In genomic region chr2:135246856-135247255, GRCh38 we compare ENCODE assay signal across 20 cellular contexts.
DNase-seq lines count a peak whose midpoint lies in the region; ATAC-seq and TF ChIP-seq lines count a peak whose summit lies in the region.
"Had no signal": no experiment of that assay in that cellular context is flagged by ENCODE, and none has a peak within 500 bp of the region (broad histone marks: within the 10 kb centered on the region; RNA-seq: fewer than 3 reads in every experiment).

No MANE protein-coding gene starts in this region.

- no peak for TF ChIP-seq RAD21 in HCT116 (IDR thresholded peaks at IDR 0.05; ENCODE audit: low read depth)

- H3K9me3 ChIP-seq in HCT116 (ENCODE audit: control insufficient read depth in 1 of 2, insufficient read depth in 1 of 2, low read depth in 1 of 2, low read length in 2 of 2), result no peaks in the 10 kb centered on the region
- H3K9me3 ChIP-seq in CD8-positive, alpha-beta memory T cell (ENCODE audit: low read length), result no peaks in the 10 kb centered on the region
- H3K9me3 ChIP-seq: A549, BE2C, HAP-1, SJSA1 had no signal

- H2AFZ ChIP-seq in HCT116 (ENCODE audit: low read depth, low read length, poor library complexity, severe bottlenecking), result no peak overlapping the region
- H2AFZ ChIP-seq: GM23248 had no signal

- peaks cover 7% of the 10 kb centered on the region for H3K36me3 Mint-ChIP-seq in activated CD4-positive, alpha-beta T cell treated with anti-CD3 and anti-CD28 coated beads, Interleukin-2, amount 10 ng/mL, durations not matched to agents 24 days and 14 days (ENCODE audit: low read depth)
- peaks cover 20% of the 10 kb centered on the region for H3K36me3 Mint-ChIP-seq in activated naive CD8-positive, alpha-beta T cell treated with anti-CD3 and anti-CD28 coated beads, Interleukin-2, amount 50 U/mL, for 24 hours (ENCODE audit: low read depth)
- peaks cover 2 to 32% (median 14%) of the 10 kb centered on the region in 3 donors for H3K36me3 Mint-ChIP-seq in CD8-positive, alpha-beta memory T cell

- peak overlapping the region; percentile 8 for H3K27ac Mint-ChIP-seq in activated CD4-positive, alpha-beta T cell treated with anti-CD3 and anti-CD28 coated beads, Interleukin-2, amount 10 ng/mL, durations not matched to agents 24 days and 14 days
- peak overlapping the region; percentile 16 for H3K27ac Mint-ChIP-seq in activated naive CD8-positive, alpha-beta T cell treated with anti-CD3 and anti-CD28 coated beads, Interleukin-2, amount 50 U/mL, for 24 hours
- no peak overlapping the region for H3K27ac Mint-ChIP-seq in CD8-positive, alpha-beta memory T cell

- no peaks in the 10 kb centered on the region for H3K27me3 ChIP-seq in HCT116 (ENCODE audit: insufficient read depth, low read length)
- no peaks in the 10 kb centered on the region for H3K27me3 ChIP-seq in CD8-positive, alpha-beta memory T cell (ENCODE audit: insufficient read depth, low read length, poor library complexity, severe bottlenecking)
- H3K27me3 ChIP-seq in dorsolateral prefrontal cortex, result no peaks in the 10 kb centered on the region
- H3K27me3 ChIP-seq: BE2C, SJSA1 had no signal

- H3K4me3 ChIP-seq in HCT116 (replicated peaks in 1 of 2; ENCODE audit: low read depth in 1 of 2, low read length in 2 of 2) (no peak overlapping the region), retinal pigment epithelial cell (ENCODE audit: low read length) (no peak overlapping the region), dorsolateral prefrontal cortex (no peak overlapping the region)
- H3K4me3 ChIP-seq in CD8-positive, alpha-beta memory T cell (ENCODE audit: low read length), result no peak overlapping the region
- H3K4me3 ChIP-seq: A549, GM12878, GM23248, HAP-1, SJSA1 had no signal

- no peaks in the 10 kb centered on the region for H3K9me2 ChIP-seq in HCT116 (ENCODE audit: insufficient read depth)

- intact Hi-C loops in activated CD4-positive, alpha-beta T cell treated with anti-CD3 and anti-CD28 coated beads, Interleukin-2, amount 10 ng/mL, durations not matched to agents 24 days and 14 days (cut with micrococcal nuclease), result loop anchor here (10.0 kb wide), 1 partner anchor 288 kb away; the partner anchor contains the start of genes R3HDM1 and ZRANB3
- intact Hi-C loops in HCT116 (cut with micrococcal nuclease) (no loop called here), dorsolateral prefrontal cortex (cut with DNase I) (no loop called here)

- TF ChIP-seq CTCF in HCT116 (IDR thresholded peaks at IDR 0.05 in 2 of 3, conservative IDR thresholded peaks at IDR 0.05 in 1 of 3; ENCODE audit: borderline replicate concordance in 1 of 3, insufficient read depth in 1 of 3, low read depth in 2 of 3, low read length in 2 of 3) (no peak), retinal pigment epithelial cell (conservative IDR thresholded peaks at IDR 0.05; ENCODE audit: low read depth, low read length) (no peak), dorsolateral prefrontal cortex (IDR thresholded peaks at IDR 0.05 in 54 of 56, conservative IDR thresholded peaks at IDR 0.05 in 2 of 56; ENCODE audit: low read depth in 1 of 56, partially characterized antibody in 56 of 56) (no peak)

- RAD21 ChIA-PET in HCT116 (lab: Charles Lee; ENCODE audit: low non-redundant PET in 1 of 2, low total read pairs in 2 of 2, uncharacterized antibody in 2 of 2, unreplicated experiment in 2 of 2), result no interaction called here

- no peak overlapping the region for H3K4me2 ChIP-seq in HCT116 (ENCODE audit: low read length)
- H3K4me2 ChIP-seq: A549 had no signal

- peaks cover 22% of the 10 kb centered on the region for H3K4me1 Mint-ChIP-seq in activated CD4-positive, alpha-beta T cell treated with anti-CD3 and anti-CD28 coated beads, Interleukin-2, amount 10 ng/mL, durations not matched to agents 24 days and 14 days
- peaks cover 25% of the 10 kb centered on the region for H3K4me1 Mint-ChIP-seq in activated naive CD8-positive, alpha-beta T cell treated with anti-CD3 and anti-CD28 coated beads, Interleukin-2, amount 50 U/mL, for 24 hours
- peaks cover 8 to 22% (median 18%) of the 10 kb centered on the region in 3 donors for H3K4me1 Mint-ChIP-seq in CD8-positive, alpha-beta memory T cell

- H3K36me3 ChIP-seq in HCT116 (ENCODE audit: control insufficient read depth in 1 of 2, insufficient read depth in 2 of 2, low read length in 2 of 2), result no peaks in the 10 kb centered on the region
- no peaks in the 10 kb centered on the region for H3K36me3 ChIP-seq in CD8-positive, alpha-beta memory T cell (ENCODE audit: insufficient read depth, low read length)
- H3K36me3 ChIP-seq: BE2C, HAP-1, SJSA1 had no signal

- no peak for DNase-seq in activated CD4-positive, alpha-beta T cell treated with anti-CD3 and anti-CD28 coated beads, Interleukin-2, amount 10 ng/mL, durations not matched to agents 24 days and 14 days
- no peak for DNase-seq in activated CD4-positive, alpha-beta T cell treated with anti-CD3 and anti-CD28 coated beads for 1 hour
- DNase-seq in HCT116 (ENCODE audit: low read depth, low spot score), result no peak
- DNase-seq in activated naive CD8-positive, alpha-beta T cell treated with anti-CD3 and anti-CD28 coated beads, Interleukin-2, amount 50 U/mL, for 24 hours, result no peak
- DNase-seq in retinal pigment epithelial cell (ENCODE audit: low read depth), result peak; percentile 88
- no peak for DNase-seq in CD8-positive, alpha-beta memory T cell
- DNase-seq in dorsolateral prefrontal cortex, result no peak
- DNase-seq: BE2C, GM23248, KG1, NCI-H1694 treated with DMSO at 0.1 percent for 48 hours, NCI-H2171, NCI-H446, NCI-H526 had no signal

- H3K27me3 Mint-ChIP-seq in activated CD4-positive, alpha-beta T cell treated with anti-CD3 and anti-CD28 coated beads, Interleukin-2, amount 10 ng/mL, durations not matched to agents 24 days and 14 days, result no peaks in the 10 kb centered on the region
- H3K27me3 Mint-ChIP-seq in activated naive CD8-positive, alpha-beta T cell treated with anti-CD3 and anti-CD28 coated beads, Interleukin-2, amount 50 U/mL, for 24 hours, result no peaks in the 10 kb centered on the region
- H3K27me3 Mint-ChIP-seq in CD8-positive, alpha-beta memory T cell, result no peaks in the 10 kb centered on the region

- no peaks in the 10 kb centered on the region for H3K79me2 ChIP-seq in HCT116 (ENCODE audit: insufficient read depth, low read length)

- H3K9me3 Mint-ChIP-seq in activated CD4-positive, alpha-beta T cell treated with anti-CD3 and anti-CD28 coated beads, Interleukin-2, amount 10 ng/mL, durations not matched to agents 24 days and 14 days, result peaks cover 8% of the 10 kb centered on the region
- H3K9me3 Mint-ChIP-seq in activated naive CD8-positive, alpha-beta T cell treated with anti-CD3 and anti-CD28 coated beads, Interleukin-2, amount 50 U/mL, for 24 hours, result peaks cover 23% of the 10 kb centered on the region
- peaks cover 8 to 20% (median 17%) of the 10 kb centered on the region in 5 donors for H3K9me3 Mint-ChIP-seq in CD8-positive, alpha-beta memory T cell

- no peak overlapping the region for H3K9ac ChIP-seq in HCT116 (ENCODE audit: low read length)
- H3K9ac ChIP-seq: GM23248 had no signal

- no peak overlapping the region for H3K4me3 Mint-ChIP-seq in activated CD4-positive, alpha-beta T cell treated with anti-CD3 and anti-CD28 coated beads, Interleukin-2, amount 10 ng/mL, durations not matched to agents 24 days and 14 days
- no peak overlapping the region for H3K4me3 Mint-ChIP-seq in activated naive CD8-positive, alpha-beta T cell treated with anti-CD3 and anti-CD28 coated beads, Interleukin-2, amount 50 U/mL, for 24 hours
- H3K4me3 Mint-ChIP-seq in CD8-positive, alpha-beta memory T cell, result no peak overlapping the region

- H3K27ac ChIP-seq in HCT116 (ENCODE audit: low read depth, low read length) (no peak overlapping the region), dorsolateral prefrontal cortex (no peak overlapping the region)
- H3K27ac ChIP-seq in CD8-positive, alpha-beta memory T cell (ENCODE audit: low read depth, low read length), result no peak overlapping the region
- H3K27ac ChIP-seq: A549, GM23248, SJSA1 had no signal

- no TSS peak for BruUV-seq in HCT116 (replicated peaks; lab: Mats Ljungman, UMichigan)

- POLR2A ChIA-PET in HCT116 (lab: Charles Lee), result no interaction called here
- POLR2A ChIA-PET in CD8-positive, alpha-beta memory T cell (lab: Charles Lee), result no interaction called here

- no peaks in the 10 kb centered on the region for H4K20me1 ChIP-seq in HCT116 (ENCODE audit: insufficient read depth)

- CTCF ChIA-PET in HCT116 (lab: Charles Lee), result no interaction called here
- CTCF ChIA-PET in CD8-positive, alpha-beta memory T cell (lab: Charles Lee), result no interaction called here

- TF ChIP-seq POLR2A in HCT116 (IDR thresholded peaks at IDR 0.05; ENCODE audit: borderline replicate concordance, extremely low read depth, insufficient read depth, insufficient read length), result no peak

- peaks cover 10 to 20% of the 10 kb centered on the region in 2 experiments for H3K4me1 ChIP-seq in HCT116 (ENCODE audit: control insufficient read depth in 1 of 2, insufficient read depth in 2 of 2, low read length in 2 of 2)
- H3K4me1 ChIP-seq in CD8-positive, alpha-beta memory T cell (ENCODE audit: insufficient read depth, low read length), result no peaks in the 10 kb centered on the region
- H3K4me1 ChIP-seq: A549, BE2C, SJSA1 had no signal

- ATAC-seq in HCT116 (no peak), GM19324 (IDR thresholded peaks at IDR 0.05; ENCODE audit: low FRiP score, unreplicated experiment) (no peak)
- ATAC-seq in activated naive CD8-positive, alpha-beta T cell treated with anti-CD3 and anti-CD28 coated beads, Interleukin-2, amount 50 U/mL, for 24 hours, result no peak
- ATAC-seq: A549, GM12878, Right ventricle myocardium inferior had no signal

TF ChIP-seq in HCT116, 20 proteins besides CTCF, POLR2A, EP300 and RAD21:
- no peak for TF ChIP-seq SRF (IDR thresholded peaks at IDR 0.05; ENCODE audit: low read depth)
- TF ChIP-seq ZFX (IDR thresholded peaks at IDR 0.05), result no peak
- peak; percentile 87 for TF ChIP-seq TCF7L2 (IDR thresholded peaks at IDR 0.05; ENCODE audit: borderline replicate concordance, extremely low read depth, insufficient read depth, insufficient read length)

Comparison
In these comparisons a context has a peak if more than half of its experiments do, and no peak if none do; other contexts are left out.
1. H3K27ac Mint-ChIP-seq: peak in activated CD4-positive, alpha-beta T cell treated with anti-CD3 and anti-CD28 coated beads, Interleukin-2, amount 10 ng/mL, durations not matched to agents 24 days and 14 days (single experiment) and activated naive CD8-positive, alpha-beta T cell treated with anti-CD3 and anti-CD28 coated beads, Interleukin-2, amount 50 U/mL, for 24 hours (single experiment); none in CD8-positive, alpha-beta memory T cell (0 of 8).